Comparison of ENCODE assay signal across 21 cellular contexts in genomic region chr14:90503582-90503981, GRCh38.
A peak's percentile ranks its signal among the peaks of the same experiment; 100 is the strongest.
DNase-seq lines count a peak whose midpoint lies in the region; ATAC-seq and TF ChIP-seq lines count a peak whose summit lies in the region.
"Had no signal": no experiment of that assay in that cellular context is flagged by ENCODE, and none has a peak within 500 bp of the region (broad histone marks: within the 10 kb centered on the region; RNA-seq: fewer than 3 reads in every experiment).

No MANE protein-coding gene starts in this region.

- no peak overlapping the region for H3K4me3 Mint-ChIP-seq in CD4-positive, alpha-beta memory T cell
- H3K4me3 Mint-ChIP-seq: activated CD4-positive, alpha-beta T cell treated with anti-CD3 and anti-CD28 coated beads for 36 hours; activated CD8-positive, alpha-beta memory T cell treated with anti-CD3 and anti-CD28 coated beads, Interleukin-2, amount 10 ng/mL, durations not matched to agents 7 days and 5 days; stimulated activated naive B cell treated with anti-CD40 and anti-IgM and Interleukin-4, amounts not matched to agents 10 μg/mL and 1 μg/mL and 100 μg/mL, for 72 hours; type B pancreatic cell had no signal

- H3K4me1 Mint-ChIP-seq in CD4-positive, alpha-beta memory T cell, result peaks cover 3 to 6% (median 4%) of the 10 kb centered on the region in 4 donors

- CTCF ChIA-PET in CD4-positive, alpha-beta memory T cell (lab: Charles Lee; ENCODE audit: partially characterized antibody), result no interaction called here

- no peaks in the 10 kb centered on the region for H3K27me3 ChIP-seq in left ventricle myocardium inferior (ENCODE audit: low read depth)
- no peaks in the 10 kb centered on the region for H3K27me3 ChIP-seq in CD4-positive, alpha-beta memory T cell (ENCODE audit: insufficient read depth, low read length)
- H3K27me3 ChIP-seq: BLaER1, brain microvascular endothelial cell, right lobe of liver had no signal

- intact Hi-C loops in left ventricle myocardium inferior (cut with micrococcal nuclease), result no loop called here
- intact Hi-C loops in CD4-positive, alpha-beta memory T cell (cut with micrococcal nuclease), result no loop called here

- no peaks in the 10 kb centered on the region for H3K36me3 ChIP-seq in left ventricle myocardium inferior
- no peaks in the 10 kb centered on the region for H3K36me3 ChIP-seq in CD4-positive, alpha-beta memory T cell (ENCODE audit: insufficient read depth, low read length)
- H3K36me3 ChIP-seq: BLaER1, brain microvascular endothelial cell, right lobe of liver had no signal

- H3K4me3 ChIP-seq in left ventricle myocardium inferior, result no peak overlapping the region
- H3K4me3 ChIP-seq in CD4-positive, alpha-beta memory T cell (ENCODE audit: low read length in 2 of 2), result no peak overlapping the region
- H3K4me3 ChIP-seq: BLaER1, lung, right lobe of liver had no signal

- no peak for TF ChIP-seq CTCF in left ventricle myocardium inferior (IDR thresholded peaks at IDR 0.05; ENCODE audit: borderline replicate concordance)

- peaks cover 18 to 29% of the 10 kb centered on the region in 2 donors for H3K27me3 Mint-ChIP-seq in CD4-positive, alpha-beta memory T cell
- H3K27me3 Mint-ChIP-seq: type B pancreatic cell had no signal

- H3K9me3 Mint-ChIP-seq in CD4-positive, alpha-beta memory T cell, result peaks cover 0 to 3% (median 0%) of the 10 kb centered on the region in 8 donors
- H3K9me3 Mint-ChIP-seq: type B pancreatic cell had no signal

- no peaks in the 10 kb centered on the region for H3K36me3 Mint-ChIP-seq in CD4-positive, alpha-beta memory T cell
- H3K36me3 Mint-ChIP-seq: activated CD8-positive, alpha-beta memory T cell treated with anti-CD3 and anti-CD28 coated beads, Interleukin-2, amount 10 ng/mL, durations not matched to agents 7 days and 5 days; stimulated activated naive B cell treated with anti-CD40 and anti-IgM and Interleukin-4, amounts not matched to agents 10 μg/mL and 1 μg/mL and 100 μg/mL, for 72 hours; type B pancreatic cell had no signal

- POLR2A ChIA-PET in CD4-positive, alpha-beta memory T cell (lab: Charles Lee; ENCODE audit: partially characterized antibody), result no interaction called here

- no peak overlapping the region for H3K27ac Mint-ChIP-seq in CD4-positive, alpha-beta memory T cell
- H3K27ac Mint-ChIP-seq: activated CD4-positive, alpha-beta T cell treated with anti-CD3 and anti-CD28 coated beads for 36 hours; activated CD8-positive, alpha-beta memory T cell treated with anti-CD3 and anti-CD28 coated beads, Interleukin-2, amount 10 ng/mL, durations not matched to agents 7 days and 5 days; stimulated activated naive B cell treated with anti-CD40 and anti-IgM and Interleukin-4, amounts not matched to agents 10 μg/mL and 1 μg/mL and 100 μg/mL, for 72 hours had no signal

- peak; percentile 26 for DNase-seq in DMS79 treated with DMSO at 0.1 percent for 48 hours (lab: John Stamatoyannopoulos, UW)
- DNase-seq in DMS79 (lab: John Stamatoyannopoulos, UW), result no peak
- peak; percentile 36 for DNase-seq in NCI-H1092 treated with DMSO at 0.1 percent for 48 hours (lab: John Stamatoyannopoulos, UW)
- peak; percentile 42 for DNase-seq in left ventricle myocardium inferior
- peak; percentile 22 for DNase-seq in renal cortical epithelial cell (ENCODE audit: low read depth)
- DNase-seq in CD4-positive, alpha-beta memory T cell, result no peak
- no peak for DNase-seq in NCI-H2227 (lab: John Stamatoyannopoulos, UW; ENCODE audit: unreplicated experiment)
- DNase-seq: activated CD4-positive, alpha-beta T cell treated with anti-CD3 and anti-CD28 coated beads for 36 hours; activated CD8-positive, alpha-beta memory T cell treated with anti-CD3 and anti-CD28 coated beads, Interleukin-2, amount 10 ng/mL, durations not matched to agents 7 days and 5 days; brain microvascular endothelial cell; cortex of kidney; DND-41; Karpas-422; NCI-H1436; NCI-H446 treated with DMSO at 0.1 percent for 48 hours; stimulated activated naive B cell treated with anti-CD40 and anti-IgM and Interleukin-4, amounts not matched to agents 10 μg/mL and 1 μg/mL and 100 μg/mL, for 72 hours had no signal

- H3K27ac ChIP-seq in left ventricle myocardium inferior (replicated peaks), result no peak overlapping the region
- H3K27ac ChIP-seq in CD4-positive, alpha-beta memory T cell (ENCODE audit: low read depth, low read length), result no peak overlapping the region
- H3K27ac ChIP-seq: BLaER1, brain microvascular endothelial cell, right lobe of liver had no signal

- peaks cover 19% of the 10 kb centered on the region for H3K4me1 ChIP-seq in left ventricle myocardium inferior
- peaks cover 6% of the 10 kb centered on the region for H3K4me1 ChIP-seq in CD4-positive, alpha-beta memory T cell (ENCODE audit: insufficient read depth, low read length)
- H3K4me1 ChIP-seq: right lobe of liver had no signal

- no peaks in the 10 kb centered on the region for H3K9me3 ChIP-seq in left ventricle myocardium inferior (replicated peaks)
- no peaks in the 10 kb centered on the region for H3K9me3 ChIP-seq in CD4-positive, alpha-beta memory T cell (ENCODE audit: control insufficient read depth in 1 of 2, low read length in 2 of 2)
- H3K9me3 ChIP-seq: BLaER1, right lobe of liver had no signal

- ATAC-seq in GM18870 (IDR thresholded peaks at IDR 0.05; ENCODE audit: unreplicated experiment), result no peak
- ATAC-seq: activated CD4-positive, alpha-beta T cell treated with anti-CD3 and anti-CD28 coated beads for 36 hours; activated CD8-positive, alpha-beta memory T cell treated with anti-CD3 and anti-CD28 coated beads, Interleukin-2, amount 10 ng/mL, durations not matched to agents 7 days and 5 days; stimulated activated naive B cell treated with anti-CD40 and anti-IgM and Interleukin-4, amounts not matched to agents 10 μg/mL and 1 μg/mL and 100 μg/mL, for 72 hours had no signal

Comparison
In these comparisons a context has a peak if more than half of its experiments do, and no peak if none do; other contexts are left out.
1. DNase-seq: peak in DMS79 treated with DMSO at 0.1 percent for 48 hours (single experiment), NCI-H1092 treated with DMSO at 0.1 percent for 48 hours (single experiment), left ventricle myocardium inferior (single experiment) and renal cortical epithelial cell (single experiment); none in DMS79 (single experiment), CD4-positive, alpha-beta memory T cell (0 of 5) and NCI-H2227 (single experiment).